Comparison of ENCODE assay signal across 22 cellular contexts in genomic region chr11:12271241-12271640, GRCh38.
"Had no signal": no experiment of that assay in that cellular context is flagged by ENCODE, and none has a peak within 500 bp of the region (broad histone marks: within the 10 kb centered on the region; RNA-seq: fewer than 3 reads in every experiment).

No MANE protein-coding gene starts in this region.

- H3K4me3 Mint-ChIP-seq: activated CD4-positive, alpha-beta T cell treated with anti-CD3 and anti-CD28 coated beads, Interleukin-2, amount 10 ng/mL, durations not matched to agents 7 days and 5 days; activated naive CD4-positive, alpha-beta T cell treated with anti-CD3 and anti-CD28 coated beads, Interleukin-2, amount 10 ng/mL, durations not matched to agents 7 days and 5 days; activated naive CD8-positive, alpha-beta T cell treated with anti-CD3 and anti-CD28 coated beads, Interleukin-2, amount 50 U/mL, for 24 hours; activated T-cell treated with anti-CD3 and anti-CD28 coated beads, Interleukin-2, amount 50 U/mL, for 4 hours; nephron progenitor cell; stimulated activated naive CD8-positive, alpha-beta T cell treated with anti-CD3 and anti-CD28 coated beads, Interleukin-15, Interleukin-2, amounts not matched to agents 100 ng/mL and 50 ng/mL, for 24 hours had no signal

- H3K4me1 ChIP-seq: breast epithelium, gastrocnemius medialis, vagina had no signal

- H3K27ac Mint-ChIP-seq: activated CD4-positive, alpha-beta T cell treated with anti-CD3 and anti-CD28 coated beads, Interleukin-2, amount 10 ng/mL, durations not matched to agents 7 days and 5 days; activated naive CD4-positive, alpha-beta T cell treated with anti-CD3 and anti-CD28 coated beads, Interleukin-2, amount 10 ng/mL, durations not matched to agents 7 days and 5 days; activated naive CD8-positive, alpha-beta T cell treated with anti-CD3 and anti-CD28 coated beads, Interleukin-2, amount 50 U/mL, for 24 hours had no signal

- FAIRE-seq: endometrium, kidney had no signal

- H3K9me3 ChIP-seq: breast epithelium, gastrocnemius medialis, left lung, prostate gland, right atrium auricular region, tibial nerve, vagina had no signal

- H3K36me3 Mint-ChIP-seq: activated naive CD4-positive, alpha-beta T cell treated with anti-CD3 and anti-CD28 coated beads, Interleukin-2, amount 10 ng/mL, durations not matched to agents 7 days and 5 days had no signal

- H3K36me3 ChIP-seq: breast epithelium, gastrocnemius medialis, left lung, prostate gland, right atrium auricular region, tibial nerve, vagina had no signal

- H3K4me1 Mint-ChIP-seq: activated CD4-positive, alpha-beta T cell treated with anti-CD3 and anti-CD28 coated beads, Interleukin-2, amount 10 ng/mL, durations not matched to agents 7 days and 5 days; activated naive CD4-positive, alpha-beta T cell treated with anti-CD3 and anti-CD28 coated beads, Interleukin-2, amount 10 ng/mL, durations not matched to agents 7 days and 5 days; activated naive CD8-positive, alpha-beta T cell treated with anti-CD3 and anti-CD28 coated beads, Interleukin-2, amount 50 U/mL, for 24 hours had no signal

- DNase-seq: activated CD4-positive, alpha-beta T cell treated with anti-CD3 and anti-CD28 coated beads, Interleukin-2, amount 10 ng/mL, durations not matched to agents 7 days and 5 days; activated CD8-positive, alpha-beta memory T cell treated with anti-CD3 and anti-CD28 coated beads, Interleukin-2, amount 50 U/mL, for 4 hours; activated effector memory CD4-positive, alpha-beta T cell treated with Interleukin-2 at 50 U/mL for 16 hours; activated naive CD4-positive, alpha-beta T cell treated with anti-CD3 and anti-CD28 coated beads, Interleukin-2, amount 10 ng/mL, durations not matched to agents 7 days and 5 days; activated naive CD8-positive, alpha-beta T cell treated with anti-CD3 and anti-CD28 coated beads, Interleukin-2, amount 50 U/mL, for 24 hours; activated T-cell treated with anti-CD3 and anti-CD28 coated beads, Interleukin-2, amount 50 U/mL, for 4 hours; cortex of kidney; gastrocnemius medialis; head of caudate nucleus; kidney; nephron progenitor cell; occipital lobe; stimulated activated CD4-positive, alpha-beta T cell treated with anti-CD3 and anti-CD28 coated beads, Interleukin-2, amount 100 ng/mL, for 24 hours; T1000 had no signal

- H3K9me3 Mint-ChIP-seq: activated CD4-positive, alpha-beta T cell treated with anti-CD3 and anti-CD28 coated beads, Interleukin-2, amount 10 ng/mL, durations not matched to agents 7 days and 5 days; activated naive CD4-positive, alpha-beta T cell treated with anti-CD3 and anti-CD28 coated beads, Interleukin-2, amount 10 ng/mL, durations not matched to agents 7 days and 5 days; activated naive CD8-positive, alpha-beta T cell treated with anti-CD3 and anti-CD28 coated beads, Interleukin-2, amount 50 U/mL, for 24 hours; activated T-cell treated with anti-CD3 and anti-CD28 coated beads, Interleukin-2, amount 50 U/mL, for 4 hours; nephron progenitor cell; stimulated activated naive CD8-positive, alpha-beta T cell treated with anti-CD3 and anti-CD28 coated beads, Interleukin-15, Interleukin-2, amounts not matched to agents 100 ng/mL and 50 ng/mL, for 24 hours had no signal

- H3K27ac ChIP-seq: breast epithelium, gastrocnemius medialis, left lung, prostate gland, tibial nerve, vagina had no signal

- H3K4me3 ChIP-seq: breast epithelium, gastrocnemius medialis, left lung, prostate gland, right atrium auricular region, tibial nerve, vagina had no signal

- H3K27me3 Mint-ChIP-seq: activated CD4-positive, alpha-beta T cell treated with anti-CD3 and anti-CD28 coated beads, Interleukin-2, amount 10 ng/mL, durations not matched to agents 7 days and 5 days; activated naive CD4-positive, alpha-beta T cell treated with anti-CD3 and anti-CD28 coated beads, Interleukin-2, amount 10 ng/mL, durations not matched to agents 7 days and 5 days; activated naive CD8-positive, alpha-beta T cell treated with anti-CD3 and anti-CD28 coated beads, Interleukin-2, amount 50 U/mL, for 24 hours; stimulated activated naive CD8-positive, alpha-beta T cell treated with anti-CD3 and anti-CD28 coated beads, Interleukin-15, Interleukin-2, amounts not matched to agents 100 ng/mL and 50 ng/mL, for 24 hours had no signal

- H3K27me3 ChIP-seq: breast epithelium, gastrocnemius medialis, left lung, right atrium auricular region, tibial nerve, vagina had no signal

- ATAC-seq: activated naive CD8-positive, alpha-beta T cell treated with anti-CD3 and anti-CD28 coated beads, Interleukin-2, amount 50 U/mL, for 24 hours; activated T-cell treated with anti-CD3 and anti-CD28 coated beads, Interleukin-2, amount 50 U/mL, for 4 hours; gastrocnemius medialis; left lung had no signal
